ENCODE assay signal across 8 cellular contexts in genomic region chr19:19320362-19321142, GRCh38. TPM values are rescaled to one million over a fixed set of nuclear protein-coding genes. Genes with fewer than 3 reads are reported as not detected.
A peak's percentile ranks its signal among the peaks of the same experiment; 100 is the strongest.
DNase-seq lines count a peak whose midpoint lies in the region; ATAC-seq, FAIRE-seq and TF ChIP-seq lines count a peak whose summit lies in the region.

Gene MAU2 (plus strand): TSS chr19:19320829. CDS start chr19:19320860, 31 bp downstream.
Gene SUGP1 (minus strand): TSS chr19:19320509. CDS start chr19:19320496, 13 bp downstream.

- peaks cover 1 to 7% (median 2%) of the 10 kb centered on the region in 3 donors for H3K27me3 Mint-ChIP-seq in immature natural killer cell (ENCODE audit: low read depth in 3 of 3)

- POLR2A ChIA-PET in AG04450 (lab: Yijun Ruan, JAX): no interaction called here

- peak within 1 kb of the TSS; percentile 97 to 100 (median 100) for H3K27ac Mint-ChIP-seq in immature natural killer cell

- H3K4me3 ChIP-seq in AG04450 (ENCODE audit: low read depth, low read length): peak within 1 kb of the TSS; percentile 100
- peak within 1 kb of the TSS; percentile 84 for H3K4me3 ChIP-seq in WI38 (ENCODE audit: low read depth, low read length)
- peak within 1 kb of the TSS; percentile 99 for H3K4me3 ChIP-seq in bronchial epithelial cell (ENCODE audit: low read depth, low read length)

- no peaks in the 10 kb centered on the region for H3K9me3 Mint-ChIP-seq in immature natural killer cell

- peak; percentile 50 for FAIRE-seq in bronchial epithelial cell (lab: Jason Lieb, UNC)

- peaks cover 1 to 8% (median 5%) of the 10 kb centered on the region in 3 donors for H3K36me3 Mint-ChIP-seq in immature natural killer cell

- H3K9me3 ChIP-seq in AG04450 (ENCODE audit: control insufficient read depth, insufficient read depth, low read length): peaks cover 4% of the 10 kb centered on the region; the same call in 1 of the 2 replicates

- CTCF ChIA-PET in AG04450 (lab: Charles Lee): interaction anchor here (0.8 to 1.1 kb wide), 2 partner anchors 21 to 170 kb away, joined by 3 to 9 read pairs; no protein-coding TSS in a partner anchor

- H3K27me3 ChIP-seq in AG04450 (ENCODE audit: control insufficient read depth, insufficient read depth, low read length): no peaks in the 10 kb centered on the region
- no peaks in the 10 kb centered on the region for H3K27me3 ChIP-seq in bronchial epithelial cell (ENCODE audit: control insufficient read depth, insufficient read depth, low read length)

- H3K36me3 ChIP-seq in bronchial epithelial cell (ENCODE audit: control insufficient read depth, insufficient read depth, low read length): peaks cover 4% of the 10 kb centered on the region

- peak within 1 kb of the TSS; percentile 98 to 100 (median 100) for H3K4me3 Mint-ChIP-seq in immature natural killer cell

- TF ChIP-seq CTCF in AG04450 (IDR thresholded peaks at IDR 0.05; ENCODE audit: low read depth, low read length) (peak; percentile 37), WI38 (IDR thresholded peaks at IDR 0.05; ENCODE audit: low read depth, low read length) (no peak), bronchial epithelial cell (IDR thresholded peaks at IDR 0.05; ENCODE audit: insufficient read depth, low read length, severe bottlenecking) (peak; percentile 21)

- peak within 1 kb of the TSS; percentile 90 for H3K27ac ChIP-seq in AG04450 (ENCODE audit: low read depth, low read length)

- H3K4me1 Mint-ChIP-seq in immature natural killer cell: peaks cover 38 to 51% of the 10 kb centered on the region in 2 donors

- DNase-seq in AG04450 (ENCODE audit: low read depth, low spot score): peak; percentile 74
- peak; percentile 93 for DNase-seq in NCI-H2196 (lab: John Stamatoyannopoulos, UW; ENCODE audit: unreplicated experiment)
- peak; percentile 90 for DNase-seq in bronchial epithelial cell (ENCODE audit: low read depth)
- peak; percentile 87 to 91 (median 90) for DNase-seq in immature natural killer cell
- DNase-seq in smooth muscle cell of the brain vasculature (ENCODE audit: low read depth, low spot score): peak; percentile 84

- ATAC-seq in GM18868 (IDR thresholded peaks at IDR 0.05; ENCODE audit: unreplicated experiment) (peak; percentile 92), HG03108 (IDR thresholded peaks at IDR 0.05; ENCODE audit: unreplicated experiment) (peak; percentile 88)

RNA-seq across cellular contexts. Expression of gene MAU2, which starts in this region (rescaled TPM):
- polyA plus RNA-seq in AG04450 (2011; rRNA removed) (14.7 and 20.0 TPM in 2 replicates), immature natural killer cell (10 to 100 TPM in 2 of 3 donors, 1 to 10 TPM in 1; 8.5 to 25.5 (median 21.0) TPM)
- polyA minus RNA-seq in AG04450 (2011; rRNA and poly(A)+ RNA removed): 50.6 and 98.8 TPM in 2 replicates
- 12.1 and 16.8 TPM in 2 replicates for total RNA-seq in bronchial epithelial cell

RNA-seq across cellular contexts. Expression of gene SUGP1, which starts in this region (rescaled TPM):
- 25.2 and 34.9 TPM in 2 replicates for polyA plus RNA-seq in AG04450 (2011; rRNA removed)
- polyA minus RNA-seq in AG04450 (2011; rRNA and poly(A)+ RNA removed): 39.2 and 41.5 TPM in 2 replicates
- 18.7 and 36.4 TPM in 2 replicates for total RNA-seq in bronchial epithelial cell
- polyA plus RNA-seq in immature natural killer cell: 10 to 100 TPM; 25.4 to 47.1 (median 27.7) TPM

Comparison
In these comparisons a context has a peak if more than half of its experiments do, and no peak if none do; other contexts are left out.
1. Peak in every context shown above with its lines: DNase-seq, ATAC-seq, H3K4me3 ChIP-seq and H3K27ac ChIP-seq.